In the genomic region with DNA sequence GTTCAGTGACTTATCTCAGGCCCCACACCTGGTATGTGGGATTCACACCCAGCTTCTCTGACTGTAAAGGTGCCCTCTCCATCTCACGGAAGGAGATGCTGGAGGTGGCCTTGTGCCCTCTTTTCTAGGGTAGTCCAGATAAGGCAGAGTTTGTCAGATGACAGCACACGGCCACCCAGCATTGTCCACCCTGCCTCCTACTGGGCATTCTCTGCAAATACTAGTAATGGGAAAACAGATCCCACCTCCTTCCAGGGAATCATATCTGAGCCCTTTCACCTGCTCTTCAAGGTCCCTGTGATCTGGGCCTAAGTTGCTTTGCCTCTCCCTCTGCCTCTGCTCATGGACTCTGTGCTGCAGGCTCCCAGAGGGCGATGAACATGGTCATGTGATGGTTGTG, we compare ENCODE assay signal across 15 cellular contexts.
DNase-seq lines count a peak whose midpoint lies in the region; ATAC-seq and TF ChIP-seq lines count a peak whose summit lies in the region.
"Had no signal": no experiment of that assay in that cellular context is flagged by ENCODE, and none has a peak within 500 bp of the region (broad histone marks: within the 10 kb centered on the region; RNA-seq: fewer than 3 reads in every experiment).

No MANE protein-coding gene starts in this region.

- no peak overlapping the region for H3K4me2 ChIP-seq in GM23248 (ENCODE audit: unreplicated experiment)

- H3K36me3 ChIP-seq in GM23248 (ENCODE audit: low read depth) (no peaks in the 10 kb centered on the region), kidney epithelial cell (ENCODE audit: control insufficient read depth, insufficient read depth, low read length) (no peaks in the 10 kb centered on the region)

- no peak overlapping the region for H2AFZ ChIP-seq in GM23248

- no peaks in the 10 kb centered on the region for H4K20me1 ChIP-seq in GM23248 (ENCODE audit: insufficient read depth)

- no peak overlapping the region for H3K4me3 ChIP-seq in AG10803 (ENCODE audit: low read length)
- H3K4me3 ChIP-seq in GM23248 = no peak overlapping the region
- H3K4me3 ChIP-seq in WI38 (ENCODE audit: low read depth, low read length) = no peak overlapping the region
- no peak overlapping the region for H3K4me3 ChIP-seq in kidney epithelial cell (ENCODE audit: low read depth, low read length)

- no peaks in the 10 kb centered on the region for H3K79me2 ChIP-seq in GM23248 (ENCODE audit: insufficient read depth)

- H3K27ac ChIP-seq in GM23248 = no peak overlapping the region

- no peak overlapping the region for H3K9ac ChIP-seq in GM23248

- H3K27me3 ChIP-seq in GM23248 (replicated peaks; ENCODE audit: insufficient read depth) (no peaks in the 10 kb centered on the region; the same call in 1 of the 2 replicates), kidney epithelial cell (ENCODE audit: control insufficient read depth, insufficient read depth, low read length) (peaks cover 6% of the 10 kb centered on the region)

- no peaks in the 10 kb centered on the region for H3F3A ChIP-seq in GM23248 (ENCODE audit: insufficient read depth)

- WGBS in GM23248 (ENCODE audit: low coverage in 1 of 2, low lambda C conversion rate in 2 of 2, missing lambda C conversion rate in 2 of 2), 2 experiments = 52 to 60% methylated on average over 3 of the region's 3 CpGs

- no peak for ATAC-seq in HG03571 (IDR thresholded peaks at IDR 0.05; ENCODE audit: unreplicated experiment)
- ATAC-seq: activated CD4-positive, alpha-beta T cell treated with anti-CD3 and anti-CD28 coated beads for 36 hours; activated T-cell treated with anti-CD3 and anti-CD28 coated beads, Interleukin-2, amount 50 U/mL, for 4 hours; stimulated activated memory B cell treated with anti-CD40 and anti-IgM and Interleukin-4, amounts not matched to agents 10 μg/mL and 1 μg/mL and 100 μg/mL, for 72 hours had no signal

- TF ChIP-seq CTCF in AG10803 (conservative IDR thresholded peaks at IDR 0.05; ENCODE audit: low read length) (0 out of 2 replicates have a peak, but pooled peaks have one; percentile 11), WI38 (IDR thresholded peaks at IDR 0.05; ENCODE audit: low read depth, low read length) (peak; percentile 12; the same call in 1 of the 2 replicates), kidney epithelial cell (IDR thresholded peaks at IDR 0.05; ENCODE audit: insufficient read depth, low read length, poor library complexity, severe bottlenecking) (peak; percentile 17)

- no peaks in the 10 kb centered on the region for H3K9me3 ChIP-seq in GM23248 (ENCODE audit: low read depth)

- in situ Hi-C loops in GM23248 (cut with MboI) = no loop called here

- no peaks in the 10 kb centered on the region for H3K9me2 ChIP-seq in GM23248 (ENCODE audit: insufficient read depth)

- DNase-seq in AG10803 (ENCODE audit: low read depth) = no peak
- DNase-seq in GM23248 = peak; percentile 17
- DNase-seq in kidney epithelial cell (ENCODE audit: low read depth) = no peak
- DNase-seq in putamen (ENCODE audit: low spot score) = no peak
- DNase-seq in pons (ENCODE audit: low spot score) = no peak
- DNase-seq in NCI-H2029 (lab: John Stamatoyannopoulos, UW) = no peak
- DNase-seq: activated CD4-positive, alpha-beta T cell treated with anti-CD3 and anti-CD28 coated beads for 36 hours; activated T-cell treated with anti-CD3 and anti-CD28 coated beads, Interleukin-2, amount 50 U/mL, for 4 hours; CD4-positive, CD25-positive, alpha-beta regulatory T cell; KG1; NCI-H2107; stimulated activated CD4-positive, alpha-beta T cell treated with anti-CD3 and anti-CD28 coated beads, Interleukin-1b, Interleukin-23, amount 100 ng/mL, for 48 hours had no signal

- no peaks in the 10 kb centered on the region for H3K4me1 ChIP-seq in GM23248 (ENCODE audit: insufficient read depth)
